19 cellular contexts compared by ENCODE assay signal in the genomic region with DNA sequence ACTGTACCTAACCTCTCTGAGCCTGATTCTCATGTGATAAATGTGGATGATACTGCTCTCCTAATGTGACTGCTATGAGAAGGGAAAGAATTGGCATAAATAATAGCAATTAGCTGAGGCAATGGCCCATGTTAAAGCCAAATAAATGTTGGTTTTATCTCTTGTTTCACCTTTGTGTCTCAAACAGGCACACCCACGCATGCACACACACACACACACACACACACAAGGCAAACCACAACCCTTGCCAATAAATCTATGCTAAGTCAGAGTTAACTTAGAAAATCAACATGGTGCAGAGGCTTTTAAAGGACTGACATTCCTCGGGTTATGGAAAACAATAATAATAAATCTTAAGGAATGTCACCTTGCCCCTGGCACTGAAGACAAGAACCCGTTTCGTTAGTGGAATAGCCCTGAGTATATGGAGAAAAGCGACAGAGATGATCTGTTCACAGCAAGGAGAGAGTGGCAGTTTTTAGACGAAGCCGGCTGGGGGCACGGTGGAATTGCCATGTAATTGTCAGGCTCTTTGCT.
"Had no signal": no experiment of that assay in that cellular context is flagged by ENCODE, and none has a peak within 500 bp of the region (broad histone marks: within the 10 kb centered on the region; RNA-seq: fewer than 3 reads in every experiment).

No MANE protein-coding gene starts in this region.

- H3K27me3 ChIP-seq: ovary had no signal

- H3K4me3 ChIP-seq: breast epithelium, lung, ovary, sigmoid colon, spleen, thoracic aorta had no signal

- H3K36me3 ChIP-seq: breast epithelium, ovary, sigmoid colon, spleen, thoracic aorta had no signal

- H3K4me1 Mint-ChIP-seq: activated T-helper 17 cell treated with anti-CD3 and anti-CD28 coated beads, Interleukin-2, amount 50 U/mL, for 72 hours had no signal

- H3K4me3 Mint-ChIP-seq: activated naive CD4-positive, alpha-beta T cell treated with anti-CD3 and anti-CD28 coated beads for 36 hours; activated naive CD8-positive, alpha-beta T cell treated with anti-CD3 and anti-CD28 coated beads, Interleukin-2, amount 50 U/mL, for 24 hours; activated T-helper 17 cell treated with anti-CD3 and anti-CD28 coated beads, Interleukin-2, amount 50 U/mL, for 72 hours; dendritic cell treated with granulocyte-macrophage colony-stimulating factor and Interleukin-4, amounts not matched to agents 40 ng/mL and 50 ng/mL, for 4 days; neural crest cell had no signal

- ATAC-seq: activated CD4-positive, CD25-positive, alpha-beta regulatory T cell treated with anti-CD3 and anti-CD28 coated beads, Interleukin-2, amount 50 U/mL, for 24 hours; activated naive CD8-positive, alpha-beta T cell treated with anti-CD3 and anti-CD28 coated beads, Interleukin-2, amount 50 U/mL, for 24 hours; activated T-helper 17 cell treated with anti-CD3 and anti-CD28 coated beads, Interleukin-2, amount 50 U/mL, for 72 hours had no signal

- H3K27ac ChIP-seq: breast epithelium, ovary, sigmoid colon, spleen, thoracic aorta had no signal

- H3K9me3 ChIP-seq: breast epithelium, ovary, spleen, thoracic aorta had no signal

- H3K27ac Mint-ChIP-seq: activated naive CD4-positive, alpha-beta T cell treated with anti-CD3 and anti-CD28 coated beads for 36 hours; activated naive CD8-positive, alpha-beta T cell treated with anti-CD3 and anti-CD28 coated beads, Interleukin-2, amount 50 U/mL, for 24 hours; activated T-helper 17 cell treated with anti-CD3 and anti-CD28 coated beads, Interleukin-2, amount 50 U/mL, for 72 hours; dendritic cell treated with granulocyte-macrophage colony-stimulating factor and Interleukin-4, amounts not matched to agents 40 ng/mL and 50 ng/mL, for 4 days had no signal

- DNase-seq: activated CD4-positive, alpha-beta T cell treated with anti-CD3 and anti-CD28 coated beads, Interleukin-2, amount 50 U/mL, for 48 hours; activated naive CD4-positive, alpha-beta T cell treated with anti-CD3 and anti-CD28 coated beads for 36 hours; activated naive CD8-positive, alpha-beta T cell treated with anti-CD3 and anti-CD28 coated beads, Interleukin-2, amount 50 U/mL, for 24 hours; aorta; cerebellar nuclear complex; effector memory CD4-positive, alpha-beta T cell; head of caudate nucleus; midbrain; ovary; sigmoid colon; spleen; T-helper 9 cell had no signal

- H3K4me1 ChIP-seq: breast epithelium had no signal

- H3K9me3 Mint-ChIP-seq: activated naive CD4-positive, alpha-beta T cell treated with anti-CD3 and anti-CD28 coated beads for 36 hours; activated naive CD8-positive, alpha-beta T cell treated with anti-CD3 and anti-CD28 coated beads, Interleukin-2, amount 50 U/mL, for 24 hours; activated T-helper 17 cell treated with anti-CD3 and anti-CD28 coated beads, Interleukin-2, amount 50 U/mL, for 72 hours; dendritic cell treated with granulocyte-macrophage colony-stimulating factor and Interleukin-4, amounts not matched to agents 40 ng/mL and 50 ng/mL, for 4 days; neural crest cell had no signal
